Comparison of ENCODE assay signal across 11 cellular contexts in the genomic region with DNA sequence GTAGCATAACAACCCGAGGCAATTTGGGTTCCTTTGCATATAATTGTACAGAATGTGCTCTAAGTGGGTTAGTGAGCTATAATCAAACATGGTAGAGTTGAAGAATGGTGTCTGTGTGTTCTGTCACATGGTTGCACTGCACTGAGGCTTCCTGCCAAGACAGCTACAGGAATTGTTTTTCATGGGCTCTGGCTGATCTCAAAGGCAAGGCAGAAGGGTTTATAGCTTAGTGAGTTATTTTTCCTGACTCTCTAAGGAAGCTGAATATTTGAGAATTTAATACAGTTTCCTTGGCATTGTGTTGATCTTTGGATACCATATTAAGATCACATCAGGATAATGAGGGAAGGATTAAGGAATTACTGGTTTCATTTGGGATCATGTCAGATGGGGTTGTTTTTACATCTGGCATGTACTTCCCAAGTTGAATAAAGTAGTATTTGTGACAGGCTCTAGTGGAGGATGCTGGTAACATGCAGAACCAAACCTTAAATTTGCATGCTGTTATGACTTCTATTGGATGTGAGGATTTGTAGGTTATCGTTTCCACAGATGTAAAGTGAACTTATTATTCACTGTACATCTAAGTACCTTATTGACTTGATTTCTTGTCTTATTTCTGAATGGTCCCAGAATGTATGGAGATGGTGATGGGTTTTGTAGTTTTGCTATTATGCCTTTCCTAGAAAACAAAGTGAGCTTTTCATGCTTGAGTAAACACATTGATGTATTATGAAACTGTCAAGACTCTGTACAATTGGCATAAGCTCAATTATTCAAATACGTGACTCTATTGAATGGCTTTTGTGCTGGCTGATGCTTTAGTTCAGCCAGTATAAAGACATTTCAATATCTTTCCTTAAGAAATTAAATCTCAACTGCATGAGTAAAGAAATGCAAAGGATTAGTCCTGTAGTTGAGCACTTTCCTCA. TPM values are rescaled to one million over a fixed set of nuclear protein-coding genes. Genes with fewer than 3 reads are reported as not detected.
DNase-seq lines count a peak whose midpoint lies in the region; ATAC-seq, FAIRE-seq and TF ChIP-seq lines count a peak whose summit lies in the region.
"Had no signal": no experiment of that assay in that cellular context is flagged by ENCODE, and none has a peak within 500 bp of the region (broad histone marks: within the 10 kb centered on the region; RNA-seq: fewer than 3 reads in every experiment).

No MANE protein-coding gene starts in this region.

- no peaks in the 10 kb centered on the region for H3K36me3 ChIP-seq in rectal smooth muscle tissue (ENCODE audit: control insufficient read depth, insufficient read depth, low read length)
- H3K36me3 ChIP-seq: cardiac muscle cell had no signal

- no peaks in the 10 kb centered on the region for H3K27me3 ChIP-seq in rectal smooth muscle tissue (ENCODE audit: control insufficient read depth, insufficient read depth, low read length)
- H3K27me3 ChIP-seq: cardiac muscle cell, tibial nerve had no signal

- POLR2A ChIA-PET in naive thymus-derived CD8-positive, alpha-beta T cell (lab: Charles Lee), result no interaction called here

- peak; percentile 66 for DNase-seq in NCI-H446 treated with DMSO at 0.1 percent for 48 hours (lab: John Stamatoyannopoulos, UW)
- DNase-seq in fibroblast of villous mesenchyme (ENCODE audit: low read depth), result peak; percentile 84
- DNase-seq in frontal cortex (ENCODE audit: low spot score in 2 of 2), result no peak
- DNase-seq in posterior vena cava (ENCODE audit: low spot score), result no peak
- DNase-seq in naive thymus-derived CD8-positive, alpha-beta T cell, result no peak
- DNase-seq: activated CD4-positive, alpha-beta T cell treated with anti-CD3 and anti-CD28 coated beads, Interleukin-2, amount 10 ng/mL, durations not matched to agents 24 days and 14 days had no signal

- no peak overlapping the region for H3K9ac ChIP-seq in rectal smooth muscle tissue (ENCODE audit: low read length)

- no peak overlapping the region for H3K27ac Mint-ChIP-seq in naive thymus-derived CD8-positive, alpha-beta T cell
- H3K27ac Mint-ChIP-seq: activated CD4-positive, alpha-beta T cell treated with anti-CD3 and anti-CD28 coated beads, Interleukin-2, amount 10 ng/mL, durations not matched to agents 24 days and 14 days had no signal

- H3K4me3 Mint-ChIP-seq in naive thymus-derived CD8-positive, alpha-beta T cell, result no peak overlapping the region
- H3K4me3 Mint-ChIP-seq: activated CD4-positive, alpha-beta T cell treated with anti-CD3 and anti-CD28 coated beads, Interleukin-2, amount 10 ng/mL, durations not matched to agents 24 days and 14 days had no signal

- intact Hi-C loops in posterior vena cava (cut with DNase I), result no loop called here

- peaks cover 0 to 6% (median 2%) of the 10 kb centered on the region in 4 donors for H3K4me1 Mint-ChIP-seq in naive thymus-derived CD8-positive, alpha-beta T cell
- H3K4me1 Mint-ChIP-seq: activated CD4-positive, alpha-beta T cell treated with anti-CD3 and anti-CD28 coated beads, Interleukin-2, amount 10 ng/mL, durations not matched to agents 24 days and 14 days had no signal

- ATAC-seq in HG02981 (IDR thresholded peaks at IDR 0.05; ENCODE audit: unreplicated experiment), result peak; percentile 66
- no peak for ATAC-seq in HG03135 (IDR thresholded peaks at IDR 0.05; ENCODE audit: unreplicated experiment)
- no peak for ATAC-seq in naive thymus-derived CD8-positive, alpha-beta T cell

- peak overlapping the region; percentile 78 for H3K27ac ChIP-seq in rectal smooth muscle tissue (ENCODE audit: low read depth, low read length)
- H3K27ac ChIP-seq: cardiac muscle cell had no signal

- FAIRE-seq in frontal cortex (lab: Jason Lieb, UNC), result no peak

- no peaks in the 10 kb centered on the region for H3K27me3 Mint-ChIP-seq in naive thymus-derived CD8-positive, alpha-beta T cell

- peaks cover 0 to 11% (median 5%) of the 10 kb centered on the region in 9 donors for H3K9me3 Mint-ChIP-seq in naive thymus-derived CD8-positive, alpha-beta T cell
- H3K9me3 Mint-ChIP-seq: activated CD4-positive, alpha-beta T cell treated with anti-CD3 and anti-CD28 coated beads, Interleukin-2, amount 10 ng/mL, durations not matched to agents 24 days and 14 days had no signal

- no peak overlapping the region for H3K4me3 ChIP-seq in fibroblast of villous mesenchyme (ENCODE audit: low read depth, low read length)
- peak overlapping the region; percentile 9 for H3K4me3 ChIP-seq in rectal smooth muscle tissue (ENCODE audit: low read length)
- H3K4me3 ChIP-seq: cardiac muscle cell, tibial nerve had no signal

- peaks cover 8 to 19% (median 8%) of the 10 kb centered on the region in 3 donors for H3K36me3 Mint-ChIP-seq in naive thymus-derived CD8-positive, alpha-beta T cell

- peaks cover 21% of the 10 kb centered on the region for H3K4me1 ChIP-seq in rectal smooth muscle tissue (ENCODE audit: control insufficient read depth, insufficient read depth, low read length)

- no peak for TF ChIP-seq CTCF in fibroblast of villous mesenchyme (IDR thresholded peaks at IDR 0.05; ENCODE audit: insufficient read depth, low read depth, low read length)

RNA-seq across cellular contexts. Expression of a gene that starts 43.3 kb away (rescaled TPM):
- total RNA-seq in fibroblast of villous mesenchyme (17.7 and 18.6 TPM in 2 replicates), frontal cortex (10.6 TPM), posterior vena cava (10 to 100 TPM in 1 of 2 donors, 1 to 10 TPM in 1; 8.3 to 10.4 TPM)
- 1 to 10 TPM; 2.5 to 3.8 TPM for total RNA-seq in naive thymus-derived CD8-positive, alpha-beta T cell
- polyA plus RNA-seq in naive thymus-derived CD8-positive, alpha-beta T cell, result 1 to 10 TPM in 2 of 3 donors, under 1 TPM in 1; 0.73 to 1.7 (median 1.5) TPM

Comparison
In these comparisons a context has a peak if more than half of its experiments do, and no peak if none do; other contexts are left out.
1. DNase-seq: peak in NCI-H446 treated with DMSO at 0.1 percent for 48 hours (single experiment) and fibroblast of villous mesenchyme (single experiment); none in frontal cortex (0 of 2), posterior vena cava (single experiment) and naive thymus-derived CD8-positive, alpha-beta T cell (0 of 10).